In the genomic region with DNA sequence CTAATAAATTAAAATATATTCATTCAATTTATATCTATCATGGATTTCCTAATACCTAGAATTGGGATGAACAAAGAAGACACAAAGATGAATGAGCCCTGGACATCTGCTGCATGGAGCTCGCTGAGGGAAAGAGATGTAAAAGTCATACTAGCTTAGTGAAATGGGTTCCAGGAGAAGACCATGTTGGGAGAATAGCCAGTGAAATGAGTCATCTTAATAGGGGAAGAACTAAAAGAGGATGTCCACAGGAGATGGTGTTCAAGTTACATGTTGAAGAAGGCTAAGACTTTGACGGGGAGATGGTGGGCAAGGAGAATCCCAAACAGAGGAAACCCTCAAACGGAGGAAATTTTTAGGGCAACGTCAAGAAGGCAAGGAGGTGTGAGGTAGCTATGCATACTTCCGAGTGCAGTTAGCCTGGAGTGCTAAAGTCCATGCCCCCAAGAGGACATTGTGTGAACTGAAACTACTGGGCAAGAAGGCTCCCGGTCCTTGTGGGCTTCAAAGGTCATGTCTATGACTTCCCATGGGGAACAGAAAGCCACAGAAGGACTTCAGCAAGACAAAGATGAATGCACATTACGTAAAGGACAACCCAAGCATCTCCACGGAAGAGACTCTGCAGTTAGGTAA, we compare ENCODE assay signal across 28 cellular contexts.
DNase-seq lines count a peak whose midpoint lies in the region; ATAC-seq and TF ChIP-seq lines count a peak whose summit lies in the region.
"Had no signal": no experiment of that assay in that cellular context is flagged by ENCODE, and none has a peak within 500 bp of the region (broad histone marks: within the 10 kb centered on the region; RNA-seq: fewer than 3 reads in every experiment).

No MANE protein-coding gene starts in this region.

- peak; percentile 22 to 26; a peak in 3 of 4 replicates for TF ChIP-seq CTCF in GM23338 (conservative IDR thresholded peaks at IDR 0.05; ENCODE audit: low read depth in 2 of 2)
- TF ChIP-seq CTCF in fibroblast of mammary gland (conservative IDR thresholded peaks at IDR 0.05; ENCODE audit: control insufficient read depth, insufficient read depth, low read depth, low read length), result no peak
- no peak for TF ChIP-seq CTCF in endothelial cell (IDR thresholded peaks at IDR 0.05; ENCODE audit: unreplicated experiment)

- peak; percentile 35; the same call in 2 of the 3 replicates for ATAC-seq in GM23338
- ATAC-seq: activated T-helper 17 cell treated with anti-CD3 and anti-CD28 coated beads, Interleukin-2, amount 50 U/mL, for 72 hours; effector memory CD8-positive, alpha-beta T cell; esophagus mucosa; HCT116; stimulated activated naive CD8-positive, alpha-beta T cell treated with anti-CD3 and anti-CD28 coated beads, Interleukin-15, Interleukin-2, amounts not matched to agents 100 U/mL and 50 U/mL, for 24 hours; T-helper 17 cell had no signal

- H3K9me3 Mint-ChIP-seq in GM23338, result no peaks in the 10 kb centered on the region; the same call in 2 of the 3 replicates
- no peaks in the 10 kb centered on the region for H3K9me3 Mint-ChIP-seq in endothelial cell (ENCODE audit: unreplicated experiment)

- H3K79me2 ChIP-seq in GM23338 (replicated peaks; ENCODE audit: insufficient read depth), result no peaks in the 10 kb centered on the region

- no peak overlapping the region for H3K4me3 Mint-ChIP-seq in GM23338
- H3K4me3 Mint-ChIP-seq in endothelial cell (ENCODE audit: unreplicated experiment), result no peak overlapping the region
- H3K4me3 Mint-ChIP-seq: activated CD4-positive, alpha-beta memory T cell treated with anti-CD3 and anti-CD28 coated beads, Interleukin-2, amount 10 ng/mL, durations not matched to agents 7 days and 5 days; activated T-helper 17 cell treated with anti-CD3 and anti-CD28 coated beads, Interleukin-2, amount 50 U/mL, for 72 hours; effector memory CD8-positive, alpha-beta T cell; T-helper 17 cell had no signal

- H3K27ac Mint-ChIP-seq in GM23338 (no peak overlapping the region), endothelial cell (ENCODE audit: unreplicated experiment) (no peak overlapping the region)
- H3K27ac Mint-ChIP-seq: activated CD4-positive, alpha-beta memory T cell treated with anti-CD3 and anti-CD28 coated beads, Interleukin-2, amount 10 ng/mL, durations not matched to agents 7 days and 5 days; activated T-helper 17 cell treated with anti-CD3 and anti-CD28 coated beads, Interleukin-2, amount 50 U/mL, for 72 hours; CD4-positive, CD25-positive, alpha-beta regulatory T cell; effector memory CD8-positive, alpha-beta T cell; T-helper 17 cell had no signal

- H2AFZ ChIP-seq in GM23338, result no peak overlapping the region

- no peaks in the 10 kb centered on the region; the same call in 1 of the 2 replicates for H3K36me3 ChIP-seq in GM23338 (ENCODE audit: insufficient read depth)
- H3K36me3 ChIP-seq: breast epithelium, MG63, vagina had no signal

- H3K27me3 Mint-ChIP-seq in GM23338 (ENCODE audit: insufficient read depth, low read depth, poor library complexity) (no peaks in the 10 kb centered on the region), endothelial cell (ENCODE audit: unreplicated experiment) (no peaks in the 10 kb centered on the region)
- H3K27me3 Mint-ChIP-seq: activated CD4-positive, alpha-beta memory T cell treated with anti-CD3 and anti-CD28 coated beads, Interleukin-2, amount 10 ng/mL, durations not matched to agents 7 days and 5 days; activated T-helper 17 cell treated with anti-CD3 and anti-CD28 coated beads, Interleukin-2, amount 50 U/mL, for 72 hours; CD4-positive, CD25-positive, alpha-beta regulatory T cell; effector memory CD8-positive, alpha-beta T cell; T-helper 17 cell had no signal

- H3F3A ChIP-seq in GM23338 (replicated peaks; ENCODE audit: low read depth), result no peaks in the 10 kb centered on the region

- DNase-seq in DMS 273 (lab: John Stamatoyannopoulos, UW; ENCODE audit: unreplicated experiment) (peak; percentile 1), DMS 273 treated with DMSO at 0.1 percent for 48 hours (lab: John Stamatoyannopoulos, UW) (no peak), GM23338 (ENCODE audit: low spot score) (peak; percentile 44), OCI-M1 (lab: John Stamatoyannopoulos, UW) (peak; percentile 51), fibroblast of mammary gland (ENCODE audit: low read depth) (peak; percentile 8), endothelial cell (ENCODE audit: low spot score) (no peak), NCI-H1092 (lab: John Stamatoyannopoulos, UW) (no peak)
- no peak for DNase-seq in stimulated activated CD4-positive, alpha-beta T cell treated with anti-CD3 and anti-CD28 coated beads, Interleukin-4, amount 100 ng/mL, for 24 hours
- DNase-seq: 8988T; activated CD4-positive, alpha-beta memory T cell treated with anti-CD3 and anti-CD28 coated beads, Interleukin-2, amount 10 ng/mL, durations not matched to agents 7 days and 5 days; activated CD4-positive, alpha-beta T cell treated with anti-CD3 and anti-CD28 coated beads for 1 hour; activated naive CD4-positive, alpha-beta T cell treated with anti-CD3 and anti-CD28 coated beads, Interleukin-2, amount 50 U/mL, for 16 hours; amniotic stem cell; CD4-positive, CD25-positive, alpha-beta regulatory T cell; cortex of kidney; effector memory CD8-positive, alpha-beta T cell; foreskin melanocyte; KBM-7; MG63; NCI-H510A treated with DMSO at 0.1 percent for 48 hours; stimulated activated naive CD8-positive, alpha-beta T cell treated with anti-CD3 and anti-CD28 coated beads, Interleukin-15, Interleukin-2, amounts not matched to agents 100 U/mL and 50 U/mL, for 24 hours; T-helper 17 cell had no signal

- H3K36me3 Mint-ChIP-seq in GM23338 (ENCODE audit: low read depth) (peaks cover 3% of the 10 kb centered on the region; the same call in 1 of the 3 replicates), endothelial cell (ENCODE audit: low read depth, unreplicated experiment) (no peaks in the 10 kb centered on the region)
- H3K36me3 Mint-ChIP-seq: CD4-positive, CD25-positive, alpha-beta regulatory T cell had no signal

- no peaks in the 10 kb centered on the region for H3K4me1 ChIP-seq in GM23338 (ENCODE audit: insufficient read depth)
- H3K4me1 ChIP-seq: breast epithelium, vagina had no signal

- H4K20me1 ChIP-seq in GM23338 (replicated peaks; ENCODE audit: insufficient read depth), result no peaks in the 10 kb centered on the region

- H3K27me3 ChIP-seq in GM23338 (ENCODE audit: insufficient read depth), result no peaks in the 10 kb centered on the region
- H3K27me3 ChIP-seq: breast epithelium, MG63, vagina had no signal

- no peak overlapping the region for H3K27ac ChIP-seq in GM23338 (ENCODE audit: low read depth)
- H3K27ac ChIP-seq: breast epithelium, SK-N-MC, vagina had no signal

- peaks cover 8% of the 10 kb centered on the region for H3K9me2 ChIP-seq in GM23338 (ENCODE audit: insufficient read depth)

- H3K4me2 ChIP-seq in GM23338, result no peak overlapping the region

- H3K4me3 ChIP-seq in GM23338 (no peak overlapping the region), fibroblast of mammary gland (ENCODE audit: control insufficient read depth, low read depth, low read length) (no peak overlapping the region)
- H3K4me3 ChIP-seq: breast epithelium, MG63, SK-N-MC, vagina had no signal

- H3K4me1 Mint-ChIP-seq in GM23338 (no peaks in the 10 kb centered on the region; the same call in 2 of the 3 replicates), endothelial cell (ENCODE audit: unreplicated experiment) (no peaks in the 10 kb centered on the region)
- H3K4me1 Mint-ChIP-seq: activated CD4-positive, alpha-beta memory T cell treated with anti-CD3 and anti-CD28 coated beads, Interleukin-2, amount 10 ng/mL, durations not matched to agents 7 days and 5 days; activated T-helper 17 cell treated with anti-CD3 and anti-CD28 coated beads, Interleukin-2, amount 50 U/mL, for 72 hours; CD4-positive, CD25-positive, alpha-beta regulatory T cell; T-helper 17 cell had no signal

TF ChIP-seq in GM23338, 12 proteins besides CTCF, POLR2A, EP300 and RAD21 (continues in another document):
- TF ChIP-seq ZNF331 (CRISPR knock-in tag; IDR thresholded peaks at IDR 0.05; ENCODE audit: low read depth), result no peak
- no peak for TF ChIP-seq JUNB (IDR thresholded peaks at IDR 0.05; ENCODE audit: unreplicated experiment)
- TF ChIP-seq EZH2 (IDR thresholded peaks at IDR 0.05; ENCODE audit: low read depth, unreplicated experiment), result no peak
- no peak for TF ChIP-seq STAT1 (IDR thresholded peaks at IDR 0.05; ENCODE audit: unreplicated experiment)

Comparison
In these comparisons a context has a peak if more than half of its experiments do, and no peak if none do; other contexts are left out.
1. DNase-seq: peak in DMS 273 (single experiment), GM23338 (single experiment), OCI-M1 (single experiment) and fibroblast of mammary gland (single experiment); none in DMS 273 treated with DMSO at 0.1 percent for 48 hours (single experiment), endothelial cell (single experiment), stimulated activated CD4-positive, alpha-beta T cell treated with anti-CD3 and anti-CD28 coated beads, Interleukin-4, amount 100 ng/mL, for 24 hours (single experiment) and NCI-H1092 (single experiment).
2. CTCF ChIP-seq: peak in GM23338 (2 of 2); none in fibroblast of mammary gland (single experiment) and endothelial cell (single experiment).